Comparison of ENCODE assay signal across 8 cellular contexts in the genomic region with DNA sequence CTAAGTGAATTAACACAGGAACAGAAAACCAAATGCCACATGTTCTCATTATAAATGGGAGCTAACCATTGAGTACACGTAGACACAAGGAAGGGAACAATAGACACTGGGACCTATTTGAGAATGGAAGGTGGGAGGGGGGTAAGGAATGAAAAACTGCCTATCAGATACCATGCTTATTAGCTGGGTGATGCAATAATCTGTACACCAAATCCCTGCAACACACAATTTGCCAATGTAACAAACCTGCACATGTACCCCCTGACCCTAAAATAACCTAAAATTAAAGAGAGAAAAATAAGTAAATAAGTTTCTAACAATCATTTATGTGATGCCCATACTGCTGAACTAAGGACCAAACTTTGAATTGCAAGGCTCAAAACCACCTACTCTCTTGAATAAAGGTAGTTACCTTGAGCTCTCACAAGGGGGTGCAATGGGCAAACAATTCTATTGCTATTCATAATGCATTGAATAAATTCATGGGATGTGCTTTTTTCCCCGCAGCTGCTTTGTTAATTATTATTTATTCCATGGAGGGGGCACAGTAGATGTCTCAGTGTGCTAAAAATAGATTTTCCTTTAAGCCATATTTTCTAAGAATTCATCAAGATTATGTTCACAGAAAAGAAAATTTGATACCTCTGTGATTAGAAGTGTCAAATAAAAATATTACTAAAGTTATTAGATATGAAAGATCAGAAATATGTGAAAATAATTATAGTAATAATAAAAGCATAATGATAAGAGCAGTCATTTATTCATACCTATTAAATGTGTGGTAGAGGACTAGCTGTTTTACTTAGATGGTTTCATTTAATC.
A peak's percentile ranks its signal among the peaks of the same experiment; 100 is the strongest.
DNase-seq lines count a peak whose midpoint lies in the region; ATAC-seq and TF ChIP-seq lines count a peak whose summit lies in the region.

No MANE protein-coding gene starts in this region.

- H2AFZ ChIP-seq in SU-DHL-6 (ENCODE audit: low read depth, low read length, severe bottlenecking) = no peak overlapping the region

- no peaks in the 10 kb centered on the region for H3K9me3 ChIP-seq in SU-DHL-6 (ENCODE audit: insufficient read depth, low read length)

- peaks cover 23% of the 10 kb centered on the region for H3K27me3 Mint-ChIP-seq in T-helper 2 cell treated with Interferon-gamma antibody and Interleukin-4, amounts not matched to agents 5 μg/mL and 100 μg/mL, for 36 hours (ENCODE audit: low read depth)

- H3K79me2 ChIP-seq in SU-DHL-6 (ENCODE audit: insufficient read depth, low read length) = no peaks in the 10 kb centered on the region

- H4K20me1 ChIP-seq in SU-DHL-6 (ENCODE audit: low read depth, low read length) = no peaks in the 10 kb centered on the region

- no peaks in the 10 kb centered on the region for H3K4me1 Mint-ChIP-seq in T-helper 2 cell treated with Interferon-gamma antibody and Interleukin-4, amounts not matched to agents 5 μg/mL and 100 μg/mL, for 36 hours (ENCODE audit: low read depth)

- no peaks in the 10 kb centered on the region for H3F3A ChIP-seq in SU-DHL-6 (ENCODE audit: insufficient read depth)

- peak; percentile 36 for TF ChIP-seq CTCF in SU-DHL-6 (IDR thresholded peaks at IDR 0.05; ENCODE audit: insufficient read depth, low read length, poor library complexity, severe bottlenecking)
- peak; percentile 72 for TF ChIP-seq CTCF in fibroblast of villous mesenchyme (IDR thresholded peaks at IDR 0.05; ENCODE audit: insufficient read depth, low read depth, low read length)

- DNase-seq in DMS114 treated with DMSO at 0.1 percent for 48 hours (lab: John Stamatoyannopoulos, UW; ENCODE audit: unreplicated experiment) = peak; percentile 21
- DNase-seq in NCI-H1417 treated with DMSO at 0.1 percent for 48 hours (lab: John Stamatoyannopoulos, UW) = peak; percentile 45
- DNase-seq in fibroblast of villous mesenchyme (ENCODE audit: low read depth) = peak; percentile 66
- DNase-seq in pons (ENCODE audit: low spot score) = peak; percentile 81
- no peak for DNase-seq in T-helper 2 cell treated with Interferon-gamma antibody and Interleukin-4, amounts not matched to agents 5 μg/mL and 100 μg/mL, for 36 hours (ENCODE audit: low spot score)

- no peak overlapping the region for H3K4me3 Mint-ChIP-seq in T-helper 2 cell treated with Interferon-gamma antibody and Interleukin-4, amounts not matched to agents 5 μg/mL and 100 μg/mL, for 36 hours

- H3K4me2 ChIP-seq in SU-DHL-6 (ENCODE audit: low read depth, low read length, poor library complexity, severe bottlenecking) = no peak overlapping the region

- H3K9me2 ChIP-seq in SU-DHL-6 (replicated peaks; ENCODE audit: insufficient read depth, low read length) = no peaks in the 10 kb centered on the region

- H3K27ac ChIP-seq in SU-DHL-6 (ENCODE audit: low read depth, low read length) = no peak overlapping the region

- H3K36me3 Mint-ChIP-seq in T-helper 2 cell treated with Interferon-gamma antibody and Interleukin-4, amounts not matched to agents 5 μg/mL and 100 μg/mL, for 36 hours (ENCODE audit: low read depth) = no peaks in the 10 kb centered on the region

- H3K27ac Mint-ChIP-seq in T-helper 2 cell treated with Interferon-gamma antibody and Interleukin-4, amounts not matched to agents 5 μg/mL and 100 μg/mL, for 36 hours = no peak overlapping the region

- peak; percentile 62 for ATAC-seq in GM21576 (IDR thresholded peaks at IDR 0.05; ENCODE audit: unreplicated experiment)
- ATAC-seq in GM19023 (IDR thresholded peaks at IDR 0.05; ENCODE audit: unreplicated experiment) = no peak

- H3K36me3 ChIP-seq in SU-DHL-6 (ENCODE audit: low read length) = no peaks in the 10 kb centered on the region

- no peaks in the 10 kb centered on the region for H3K27me3 ChIP-seq in SU-DHL-6 (ENCODE audit: low read length)

- no peak overlapping the region for H3K4me3 ChIP-seq in SU-DHL-6 (ENCODE audit: insufficient read depth, low read length, poor library complexity, severe bottlenecking)
- no peak overlapping the region for H3K4me3 ChIP-seq in fibroblast of villous mesenchyme (ENCODE audit: low read depth, low read length)

- H3K9ac ChIP-seq in SU-DHL-6 (ENCODE audit: low read length) = no peak overlapping the region

- no peaks in the 10 kb centered on the region for H3K9me3 Mint-ChIP-seq in T-helper 2 cell treated with Interferon-gamma antibody and Interleukin-4, amounts not matched to agents 5 μg/mL and 100 μg/mL, for 36 hours
